Comparison of ENCODE assay signal across 8 cellular contexts in the genomic region with DNA sequence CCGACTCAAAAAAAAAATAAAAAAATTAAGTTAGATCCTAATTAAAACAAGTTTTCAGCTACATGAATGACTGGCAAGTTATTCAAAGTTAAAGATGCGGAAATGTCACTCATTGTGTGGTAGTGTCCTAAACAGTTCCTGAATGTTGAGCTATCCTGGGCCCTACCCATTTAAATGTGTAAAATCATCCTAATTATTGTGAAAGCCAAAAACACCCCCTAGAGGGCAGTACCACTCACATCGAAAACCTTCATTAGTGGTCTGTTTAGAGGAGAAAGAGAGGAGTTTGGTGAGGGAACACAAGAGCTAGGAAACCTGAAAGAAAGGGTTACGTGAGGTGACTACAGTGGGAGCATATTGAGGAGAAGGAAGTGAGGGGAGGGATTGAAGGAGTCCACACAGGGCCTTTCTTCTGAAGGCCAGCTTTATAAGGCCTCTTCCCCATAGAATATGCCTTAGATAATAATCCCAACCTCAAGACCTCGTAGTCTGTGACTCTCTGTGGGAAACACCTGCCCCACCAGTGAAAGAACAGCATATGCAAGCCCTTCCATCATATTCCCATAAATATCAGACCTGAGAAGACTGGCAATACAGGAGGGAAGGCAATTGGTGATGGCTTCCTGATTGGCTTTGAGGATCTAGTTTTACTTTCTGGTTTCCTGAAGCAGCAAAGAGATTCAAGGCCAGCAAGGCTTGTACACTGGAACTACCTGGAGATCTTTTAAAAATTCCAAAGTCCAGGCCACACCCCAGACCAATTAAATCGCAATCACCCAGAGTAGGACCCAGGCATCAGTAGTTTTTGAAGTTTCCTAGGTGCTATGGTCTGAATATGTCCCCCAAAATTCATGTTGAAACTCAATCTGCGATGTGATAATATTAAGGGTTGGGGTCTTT. TPM values are rescaled to one million over a fixed set of nuclear protein-coding genes. Genes with fewer than 3 reads are reported as not detected.
DNase-seq lines count a peak whose midpoint lies in the region; ATAC-seq, FAIRE-seq and TF ChIP-seq lines count a peak whose summit lies in the region.

No MANE protein-coding gene starts in this region.

- no peak for FAIRE-seq in A549 (lab: Jason Lieb, UNC)

- intact Hi-C loops in sciatic nerve (cut with DNase I), result no loop called here

- peaks cover 37% of the 10 kb centered on the region for H3K4me1 Mint-ChIP-seq in activated T-cell treated with anti-CD3 and anti-CD28 coated beads, Interleukin-2, amount 50 U/mL, for 24 hours (ENCODE audit: low read depth)

- TF ChIP-seq POLR2A in A549 (IDR thresholded peaks at IDR 0.05; ENCODE audit: low read length), result no peak

- no peak overlapping the region for H3K4me3 ChIP-seq in A549

- no peak for TF ChIP-seq EP300 in A549 (IDR thresholded peaks at IDR 0.05)

- no peaks in the 10 kb centered on the region for H3K9me3 Mint-ChIP-seq in activated T-cell treated with anti-CD3 and anti-CD28 coated beads, Interleukin-2, amount 50 U/mL, for 24 hours

- DNase-seq in A549 (ENCODE audit: low read depth in 1 of 2, low spot score in 1 of 2) (peak; percentile 44 to 67), GM03348 (ENCODE audit: low spot score) (peak; percentile 75), NCI-H524 treated with DMSO at 0.1 percent for 48 hours (lab: John Stamatoyannopoulos, UW) (peak; percentile 64), germinal center (ENCODE audit: low spot score) (peak; percentile 53), sciatic nerve (ENCODE audit: low spot score) (no peak)
- DNase-seq in activated T-cell treated with anti-CD3 and anti-CD28 coated beads, Interleukin-2, amount 50 U/mL, for 24 hours, result no peak

- H3K4me3 Mint-ChIP-seq in activated T-cell treated with anti-CD3 and anti-CD28 coated beads, Interleukin-2, amount 50 U/mL, for 24 hours, result no peak overlapping the region

- peaks cover 23% of the 10 kb centered on the region for H3K4me1 ChIP-seq in A549

- POLR2A ChIA-PET in A549 (lab: Yijun Ruan, JAX), result interaction anchor here (0.6 to 1.3 kb wide), 3 partner anchors 39 to 704 kb away, joined by 3 to 8 read pairs (median 6); a partner anchor contains a TSS

- no peak overlapping the region for H3K4me2 ChIP-seq in A549

- CTCF ChIA-PET in A549 (lab: Yijun Ruan, JAX), result interaction anchor here (0.7 to 3.1 kb wide), 24 partner anchors 9 to 275 kb away, joined by 3 to 31 read pairs (median 4); a partner anchor contains a TSS

- H3K27ac ChIP-seq in A549, result no peak overlapping the region

- H3K9me3 ChIP-seq in A549, result no peaks in the 10 kb centered on the region

- H3K27me3 Mint-ChIP-seq in activated T-cell treated with anti-CD3 and anti-CD28 coated beads, Interleukin-2, amount 50 U/mL, for 24 hours, result no peaks in the 10 kb centered on the region

- TF ChIP-seq RAD21 in A549 (conservative IDR thresholded peaks at IDR 0.05 in 1 of 2, IDR thresholded peaks at IDR 0.05 in 1 of 2), result peak; percentile 38 to 45; a peak in 4 of 5 replicates

- H3K27ac Mint-ChIP-seq in activated T-cell treated with anti-CD3 and anti-CD28 coated beads, Interleukin-2, amount 50 U/mL, for 24 hours, result peak overlapping the region; percentile 63

- TF ChIP-seq CTCF in A549 (IDR thresholded peaks at IDR 0.05), result peak; percentile 54

- H3K36me3 Mint-ChIP-seq in activated T-cell treated with anti-CD3 and anti-CD28 coated beads, Interleukin-2, amount 50 U/mL, for 24 hours (ENCODE audit: low read depth), result peaks cover 12% of the 10 kb centered on the region

- 67% methylated on average over 7 of the region's 7 CpGs for WGBS in A549 (ENCODE audit: missing lambda C conversion rate)

- ATAC-seq in A549 (peak; percentile 20 to 34; a peak in 3 of 6 replicates), HG03139 (IDR thresholded peaks at IDR 0.05; ENCODE audit: unreplicated experiment) (peak; percentile 41), sciatic nerve (peak; percentile 21), HG03108 (IDR thresholded peaks at IDR 0.05; ENCODE audit: unreplicated experiment) (no peak)

TF ChIP-seq in A549, 52 proteins besides CTCF, POLR2A, EP300 and RAD21:
- TF ChIP-seq MAZ (IDR thresholded peaks at IDR 0.05; ENCODE audit: borderline replicate concordance, low read depth, low read length), result no peak
- no peak for TF ChIP-seq BHLHE40 (IDR thresholded peaks at IDR 0.05; ENCODE audit: low read depth, low read length)

RNA-seq across cellular contexts. Expression of a gene that starts 2.7 kb away (rescaled TPM):
- polyA plus RNA-seq in A549 (2011; rRNA removed) (17.5 and 22.2 TPM in 2 replicates), A549 (2017; fragmentation: RNase III; extraction: RNeasy Plus Mini Kit Qiagen cat#74134 plus additional on column Dnase treatment) (6.8 to 8.0 TPM (median 7.4 TPM) in 3 replicates)
- 4.4 and 4.9 TPM in 2 replicates for polyA plus RNA-seq in A549 (2012; cell fraction: cytosol; rRNA removed)
- 24.0 and 24.8 TPM in 2 replicates for polyA plus RNA-seq in A549 (2012; cell fraction: nucleus; rRNA removed)
- polyA minus RNA-seq in A549 (2011; rRNA and poly(A)+ RNA removed), result 20.5 and 36.4 TPM in 2 replicates
- total RNA-seq in sciatic nerve, result 44.7 TPM

RNA-seq across cellular contexts. Expression of a gene that starts 20.0 kb away (rescaled TPM):
- not detected in 2 replicates for polyA plus RNA-seq in A549 (2011; rRNA removed)
- polyA plus RNA-seq in A549 (2012; cell fraction: cytosol; rRNA removed), result not detected in 2 replicates
- 0.02 TPM in 1 of 2 replicates, not detected in the other for polyA plus RNA-seq in A549 (2012; cell fraction: nucleus; rRNA removed)
- not detected in 3 replicates for polyA plus RNA-seq in A549 (2017; fragmentation: RNase III; extraction: RNeasy Plus Mini Kit Qiagen cat#74134 plus additional on column Dnase treatment)
- not detected in 2 replicates for polyA minus RNA-seq in A549 (2011; rRNA and poly(A)+ RNA removed)
- 2.1 TPM for total RNA-seq in sciatic nerve

RNA-seq across cellular contexts. Expression of a gene that starts 38.6 kb away (rescaled TPM):
- polyA plus RNA-seq in A549 (2011; rRNA removed) (32.8 and 33.2 TPM in 2 replicates), A549 (2017; fragmentation: RNase III; extraction: RNeasy Plus Mini Kit Qiagen cat#74134 plus additional on column Dnase treatment) (30.4 to 36.9 TPM (median 33.6 TPM) in 3 replicates)
- polyA plus RNA-seq in A549 (2012; cell fraction: cytosol; rRNA removed), result 45.2 and 57.6 TPM in 2 replicates
- 113 and 167 TPM in 2 replicates for polyA plus RNA-seq in A549 (2012; cell fraction: nucleus; rRNA removed)
- 34.9 and 38.3 TPM in 2 replicates for polyA minus RNA-seq in A549 (2011; rRNA and poly(A)+ RNA removed)
- 38.8 TPM for total RNA-seq in sciatic nerve

RNA-seq across cellular contexts. Expression of a gene that starts 39.1 kb away (rescaled TPM):
- 324 and 419 TPM in 2 replicates for polyA plus RNA-seq in A549 (2011; rRNA removed)
- 377 and 394 TPM in 2 replicates for polyA plus RNA-seq in A549 (2012; cell fraction: cytosol; rRNA removed)
- 280 and 419 TPM in 2 replicates for polyA plus RNA-seq in A549 (2012; cell fraction: nucleus; rRNA removed)
- polyA plus RNA-seq in A549 (2017; fragmentation: RNase III; extraction: RNeasy Plus Mini Kit Qiagen cat#74134 plus additional on column Dnase treatment), result 304 to 313 TPM (median 312 TPM) in 3 replicates
- 224 and 285 TPM in 2 replicates for polyA minus RNA-seq in A549 (2011; rRNA and poly(A)+ RNA removed)
- 68.0 TPM for total RNA-seq in sciatic nerve

RNA-seq across cellular contexts. Expression of a gene that starts 45.3 kb away (rescaled TPM):
- 30.4 and 40.6 TPM in 2 replicates for polyA plus RNA-seq in A549 (2011; rRNA removed)
- polyA plus RNA-seq in A549 (2012; cell fraction: cytosol; rRNA removed), result 39.5 and 49.5 TPM in 2 replicates
- polyA plus RNA-seq in A549 (2012; cell fraction: nucleus; rRNA removed), result 63.7 and 81.4 TPM in 2 replicates
- 24.6 to 35.8 TPM (median 33.0 TPM) in 3 replicates for polyA plus RNA-seq in A549 (2017; fragmentation: RNase III; extraction: RNeasy Plus Mini Kit Qiagen cat#74134 plus additional on column Dnase treatment)
- 52.6 and 80.3 TPM in 2 replicates for polyA minus RNA-seq in A549 (2011; rRNA and poly(A)+ RNA removed)
- total RNA-seq in sciatic nerve, result 33.0 TPM

Comparison
In these comparisons a context has a peak if more than half of its experiments do, and no peak if none do; other contexts are left out.
1. DNase-seq: peak in A549 (2 of 2), GM03348 (single experiment), NCI-H524 treated with DMSO at 0.1 percent for 48 hours (single experiment) and germinal center (single experiment); none in activated T-cell treated with anti-CD3 and anti-CD28 coated beads, Interleukin-2, amount 50 U/mL, for 24 hours (single experiment) and sciatic nerve (single experiment).